ENCODE assay signal across 19 cellular contexts in the genomic region with DNA sequence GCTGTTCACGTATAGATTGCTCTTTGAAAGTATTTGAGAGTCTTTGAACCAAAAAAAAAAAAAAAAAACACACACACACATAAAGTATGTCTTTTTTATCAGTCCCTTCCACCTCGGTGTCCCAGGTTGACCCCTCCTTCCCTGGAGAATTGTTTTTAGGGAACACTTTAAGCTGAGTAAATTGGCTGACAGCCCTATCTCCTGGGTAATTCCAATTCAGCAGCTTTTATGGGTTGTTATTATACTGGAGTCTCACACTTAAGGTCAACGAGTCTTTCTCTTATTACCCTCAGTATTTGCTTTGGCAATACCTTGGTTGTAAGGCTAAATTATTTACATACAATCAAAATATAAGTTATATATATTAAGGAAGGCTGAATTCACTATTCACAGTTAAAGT.
DNase-seq lines count a peak whose midpoint lies in the region; ATAC-seq, FAIRE-seq and TF ChIP-seq lines count a peak whose summit lies in the region.
"Had no signal": no experiment of that assay in that cellular context is flagged by ENCODE, and none has a peak within 500 bp of the region (broad histone marks: within the 10 kb centered on the region; RNA-seq: fewer than 3 reads in every experiment).

No MANE protein-coding gene starts in this region.

- no peaks in the 10 kb centered on the region for H3K36me3 ChIP-seq in small intestine (ENCODE audit: control insufficient read depth in 2 of 2, insufficient read depth in 2 of 2, low read length in 2 of 2)
- H3K36me3 ChIP-seq: BE2C, MG63 had no signal

- no peak overlapping the region for H3K27ac ChIP-seq in small intestine (ENCODE audit: low read depth in 1 of 2, low read length in 1 of 2)

- no peaks in the 10 kb centered on the region for H3K9me3 ChIP-seq in small intestine (ENCODE audit: control insufficient read depth, low read depth)
- H3K9me3 ChIP-seq: BE2C had no signal

- no peak for TF ChIP-seq POLR2A in GM12892 (IDR thresholded peaks at IDR 0.05; ENCODE audit: low read depth, low read length)

- H3K4me3 ChIP-seq in LNCaP clone FGC (ENCODE audit: low read depth, low read length): no peak overlapping the region
- H3K4me3 ChIP-seq in small intestine (ENCODE audit: low read depth in 1 of 2, low read length in 2 of 2): no peak overlapping the region
- no peak overlapping the region for H3K4me3 ChIP-seq in foreskin fibroblast (ENCODE audit: low read depth in 1 of 2, low read length in 2 of 2)
- H3K4me3 ChIP-seq: MG63 had no signal

- ATAC-seq in HG03196 (IDR thresholded peaks at IDR 0.05; ENCODE audit: unreplicated experiment): no peak
- ATAC-seq: HCT116, PC-3 had no signal

- H3K4me1 ChIP-seq in small intestine (ENCODE audit: control insufficient read depth in 2 of 2, insufficient read depth in 1 of 2, low read depth in 1 of 2, low read length in 1 of 2): no peaks in the 10 kb centered on the region
- H3K4me1 ChIP-seq: BE2C had no signal

- 6 to 44% (median 20%) methylated on average over 3 of the region's 3 CpGs for WGBS in small intestine, 3 donors

- FAIRE-seq in small intestine (lab: Jason Lieb, UNC): no peak
- no peak for FAIRE-seq in GM12892 (lab: Jason Lieb, UNC)
- FAIRE-seq: GM12891 had no signal

- DNase-seq in LNCaP clone FGC (ENCODE audit: low read depth) (peak; percentile 56), NCI-H2029 (lab: John Stamatoyannopoulos, UW) (peak; percentile 53), NCI-H774 (lab: John Stamatoyannopoulos, UW) (peak; percentile 5), small intestine (peak; percentile 67), GM12892 (ENCODE audit: insufficient read length) (no peak), foreskin fibroblast (no peak)
- DNase-seq: BE2C; CD4-positive, CD25-positive, alpha-beta regulatory T cell; GOT3; Kasumi-1; MG63; NCI-H1694; NCI-H82; PC-3; Right ventricle myocardium superior; T1000 had no signal

- H3K27me3 ChIP-seq in small intestine (ENCODE audit: control insufficient read depth in 2 of 2, insufficient read depth in 2 of 2, low read length in 2 of 2): no peaks in the 10 kb centered on the region
- H3K27me3 ChIP-seq: BE2C had no signal

- no peak for TF ChIP-seq CTCF in LNCaP clone FGC (IDR thresholded peaks at IDR 0.05; ENCODE audit: control insufficient read depth, extremely low read depth, insufficient read depth)
- TF ChIP-seq CTCF in foreskin fibroblast (IDR thresholded peaks at IDR 0.05; ENCODE audit: low read depth, low read length): no peak

Comparison
In these comparisons a context has a peak if more than half of its experiments do, and no peak if none do; other contexts are left out.
1. DNase-seq: peak in LNCaP clone FGC (single experiment), NCI-H2029 (single experiment), NCI-H774 (single experiment) and small intestine (single experiment); none in GM12892 (single experiment) and foreskin fibroblast (0 of 2).